Comparison of ENCODE assay signal across 2 cellular contexts in the genomic region with DNA sequence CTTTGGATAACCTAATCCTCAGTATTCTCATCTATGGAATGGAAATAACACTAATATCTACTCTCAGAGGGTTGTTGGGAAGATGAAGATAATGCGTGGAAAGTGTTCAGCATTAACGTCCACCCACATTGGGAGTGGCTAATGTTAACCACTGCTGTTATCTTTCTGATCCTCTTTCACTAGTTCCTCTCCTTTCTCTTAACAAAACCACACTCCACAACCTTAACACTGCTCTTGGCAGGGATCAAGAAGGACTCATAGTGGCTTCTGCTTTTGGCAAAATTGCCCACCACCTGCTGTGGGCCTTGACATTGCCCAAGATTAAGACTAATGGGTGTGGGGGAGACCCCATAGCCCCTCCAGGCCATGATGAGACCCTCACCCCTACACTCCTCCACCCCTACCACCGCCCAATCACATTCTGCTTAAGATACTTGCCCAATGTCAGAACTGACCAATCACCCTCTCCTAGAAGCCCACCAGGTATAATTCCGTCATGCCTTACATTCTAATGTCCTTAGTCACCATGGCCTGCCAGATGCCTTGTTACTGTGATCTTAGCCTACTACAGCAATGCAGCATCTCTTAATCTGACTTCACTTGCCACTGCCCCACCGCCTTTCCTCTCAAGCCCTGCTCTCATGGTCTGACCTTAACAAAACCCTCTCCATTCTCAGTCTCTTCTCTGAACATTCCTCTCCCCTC.
A peak's percentile ranks its signal among the peaks of the same experiment; 100 is the strongest.
TF ChIP-seq lines count a peak whose summit lies in the region.

No MANE protein-coding gene starts in this region.

TF ChIP-seq in GM23338, 12 proteins besides CTCF, POLR2A, EP300 and RAD21 (continues in another document):
- TF ChIP-seq EZH2phosphoT487 (IDR thresholded peaks at IDR 0.05; ENCODE audit: unreplicated experiment) = no peak
- TF ChIP-seq EZH2 (IDR thresholded peaks at IDR 0.05; ENCODE audit: low read depth, unreplicated experiment) = no peak
- TF ChIP-seq, protein P1, sequence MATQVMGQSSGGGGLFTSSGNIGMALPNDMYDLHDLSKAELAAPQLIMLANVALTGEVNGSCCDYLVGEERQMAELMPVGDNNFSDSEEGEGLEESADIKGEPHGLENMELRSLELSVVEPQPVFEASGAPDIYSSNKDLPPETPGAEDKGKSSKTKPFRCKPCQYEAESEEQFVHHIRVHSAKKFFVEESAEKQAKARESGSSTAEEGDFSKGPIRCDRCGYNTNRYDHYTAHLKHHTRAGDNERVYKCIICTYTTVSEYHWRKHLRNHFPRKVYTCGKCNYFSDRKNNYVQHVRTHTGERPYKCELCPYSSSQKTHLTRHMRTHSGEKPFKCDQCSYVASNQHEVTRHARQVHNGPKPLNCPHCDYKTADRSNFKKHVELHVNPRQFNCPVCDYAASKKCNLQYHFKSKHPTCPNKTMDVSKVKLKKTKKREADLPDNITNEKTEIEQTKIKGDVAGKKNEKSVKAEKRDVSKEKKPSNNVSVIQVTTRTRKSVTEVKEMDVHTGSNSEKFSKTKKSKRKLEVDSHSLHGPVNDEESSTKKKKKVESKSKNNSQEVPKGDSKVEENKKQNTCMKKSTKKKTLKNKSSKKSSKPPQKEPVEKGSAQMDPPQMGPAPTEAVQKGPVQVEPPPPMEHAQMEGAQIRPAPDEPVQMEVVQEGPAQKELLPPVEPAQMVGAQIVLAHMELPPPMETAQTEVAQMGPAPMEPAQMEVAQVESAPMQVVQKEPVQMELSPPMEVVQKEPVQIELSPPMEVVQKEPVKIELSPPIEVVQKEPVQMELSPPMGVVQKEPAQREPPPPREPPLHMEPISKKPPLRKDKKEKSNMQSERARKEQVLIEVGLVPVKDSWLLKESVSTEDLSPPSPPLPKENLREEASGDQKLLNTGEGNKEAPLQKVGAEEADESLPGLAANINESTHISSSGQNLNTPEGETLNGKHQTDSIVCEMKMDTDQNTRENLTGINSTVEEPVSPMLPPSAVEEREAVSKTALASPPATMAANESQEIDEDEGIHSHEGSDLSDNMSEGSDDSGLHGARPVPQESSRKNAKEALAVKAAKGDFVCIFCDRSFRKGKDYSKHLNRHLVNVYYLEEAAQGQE (IDR thresholded peaks at IDR 0.05; ENCODE audit: unreplicated experiment) = no peak
- no peak for TF ChIP-seq JUNB (IDR thresholded peaks at IDR 0.05; ENCODE audit: unreplicated experiment)
- no peak for TF ChIP-seq ZNF114 (CRISPR knock-in tag; IDR thresholded peaks at IDR 0.05)
- no peak for TF ChIP-seq CREB1 (CRISPR knock-in tag; IDR thresholded peaks at IDR 0.05; ENCODE audit: low read depth)
- TF ChIP-seq ZNF331 (CRISPR knock-in tag; IDR thresholded peaks at IDR 0.05; ENCODE audit: low read depth) = no peak
- TF ChIP-seq, protein P2, sequence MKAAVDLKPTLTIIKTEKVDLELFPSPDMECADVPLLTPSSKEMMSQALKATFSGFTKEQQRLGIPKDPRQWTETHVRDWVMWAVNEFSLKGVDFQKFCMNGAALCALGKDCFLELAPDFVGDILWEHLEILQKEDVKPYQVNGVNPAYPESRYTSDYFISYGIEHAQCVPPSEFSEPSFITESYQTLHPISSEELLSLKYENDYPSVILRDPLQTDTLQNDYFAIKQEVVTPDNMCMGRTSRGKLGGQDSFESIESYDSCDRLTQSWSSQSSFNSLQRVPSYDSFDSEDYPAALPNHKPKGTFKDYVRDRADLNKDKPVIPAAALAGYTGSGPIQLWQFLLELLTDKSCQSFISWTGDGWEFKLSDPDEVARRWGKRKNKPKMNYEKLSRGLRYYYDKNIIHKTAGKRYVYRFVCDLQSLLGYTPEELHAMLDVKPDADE (IDR thresholded peaks at IDR 0.05) = no peak

TF ChIP-seq in K562, 482 proteins besides CTCF, POLR2A, EP300 and RAD21:
- TF ChIP-seq, protein P3, sequence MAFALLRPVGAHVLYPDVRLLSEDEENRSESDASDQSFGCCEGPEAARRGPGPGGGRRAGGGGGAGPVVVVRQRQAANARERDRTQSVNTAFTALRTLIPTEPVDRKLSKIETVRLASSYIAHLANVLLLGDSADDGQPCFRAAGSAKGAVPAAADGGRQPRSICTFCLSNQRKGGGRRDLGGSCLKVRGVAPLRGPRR (CRISPR knock-in tag; IDR thresholded peaks at IDR 0.05) = no peak
- TF ChIP-seq PCBP2 (IDR thresholded peaks at IDR 0.05; ENCODE audit: low read depth, low read length, poor library complexity, severe bottlenecking) (no peak), TGIF2 (CRISPR knock-in tag; IDR thresholded peaks at IDR 0.05) (no peak), CC2D1A (IDR thresholded peaks at IDR 0.05) (no peak), CBX1 (IDR thresholded peaks at IDR 0.05; ENCODE audit: low read depth) (no peak), RBFOX2 (IDR thresholded peaks at IDR 0.05; ENCODE audit: low read depth, low read length) (no peak), SPI1 (IDR thresholded peaks at IDR 0.05; ENCODE audit: borderline replicate concordance, low read depth, low read length) (peak; percentile 62; the same call in 1 of the 2 replicates)
- TF ChIP-seq, protein P4, sequence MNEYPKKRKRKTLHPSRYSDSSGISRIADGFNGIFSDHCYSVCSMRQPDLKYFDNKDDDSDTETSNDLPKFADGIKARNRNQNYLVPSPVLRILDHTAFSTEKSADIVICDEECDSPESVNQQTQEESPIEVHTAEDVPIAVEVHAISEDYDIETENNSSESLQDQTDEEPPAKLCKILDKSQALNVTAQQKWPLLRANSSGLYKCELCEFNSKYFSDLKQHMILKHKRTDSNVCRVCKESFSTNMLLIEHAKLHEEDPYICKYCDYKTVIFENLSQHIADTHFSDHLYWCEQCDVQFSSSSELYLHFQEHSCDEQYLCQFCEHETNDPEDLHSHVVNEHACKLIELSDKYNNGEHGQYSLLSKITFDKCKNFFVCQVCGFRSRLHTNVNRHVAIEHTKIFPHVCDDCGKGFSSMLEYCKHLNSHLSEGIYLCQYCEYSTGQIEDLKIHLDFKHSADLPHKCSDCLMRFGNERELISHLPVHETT (CRISPR knock-in tag; conservative IDR thresholded peaks at IDR 0.05 in 1 of 2, IDR thresholded peaks at IDR 0.05 in 1 of 2) = 0 out of 4 replicates have a peak, but pooled peaks of 1 of the 2 experiments have one; percentile 3
- TF ChIP-seq, protein P5, sequence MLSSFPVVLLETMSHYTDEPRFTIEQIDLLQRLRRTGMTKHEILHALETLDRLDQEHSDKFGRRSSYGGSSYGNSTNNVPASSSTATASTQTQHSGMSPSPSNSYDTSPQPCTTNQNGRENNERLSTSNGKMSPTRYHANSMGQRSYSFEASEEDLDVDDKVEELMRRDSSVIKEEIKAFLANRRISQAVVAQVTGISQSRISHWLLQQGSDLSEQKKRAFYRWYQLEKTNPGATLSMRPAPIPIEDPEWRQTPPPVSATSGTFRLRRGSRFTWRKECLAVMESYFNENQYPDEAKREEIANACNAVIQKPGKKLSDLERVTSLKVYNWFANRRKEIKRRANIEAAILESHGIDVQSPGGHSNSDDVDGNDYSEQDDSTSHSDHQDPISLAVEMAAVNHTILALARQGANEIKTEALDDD (IDR thresholded peaks at IDR 0.05) = peak; percentile 97
- TF ChIP-seq, protein P6, sequence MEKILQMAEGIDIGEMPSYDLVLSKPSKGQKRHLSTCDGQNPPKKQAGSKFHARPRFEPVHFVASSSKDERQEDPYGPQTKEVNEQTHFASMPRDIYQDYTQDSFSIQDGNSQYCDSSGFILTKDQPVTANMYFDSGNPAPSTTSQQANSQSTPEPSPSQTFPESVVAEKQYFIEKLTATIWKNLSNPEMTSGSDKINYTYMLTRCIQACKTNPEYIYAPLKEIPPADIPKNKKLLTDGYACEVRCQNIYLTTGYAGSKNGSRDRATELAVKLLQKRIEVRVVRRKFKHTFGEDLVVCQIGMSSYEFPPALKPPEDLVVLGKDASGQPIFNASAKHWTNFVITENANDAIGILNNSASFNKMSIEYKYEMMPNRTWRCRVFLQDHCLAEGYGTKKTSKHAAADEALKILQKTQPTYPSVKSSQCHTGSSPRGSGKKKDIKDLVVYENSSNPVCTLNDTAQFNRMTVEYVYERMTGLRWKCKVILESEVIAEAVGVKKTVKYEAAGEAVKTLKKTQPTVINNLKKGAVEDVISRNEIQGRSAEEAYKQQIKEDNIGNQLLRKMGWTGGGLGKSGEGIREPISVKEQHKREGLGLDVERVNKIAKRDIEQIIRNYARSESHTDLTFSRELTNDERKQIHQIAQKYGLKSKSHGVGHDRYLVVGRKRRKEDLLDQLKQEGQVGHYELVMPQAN (IDR thresholded peaks at IDR 0.05; ENCODE audit: borderline replicate concordance) = no peak
- TF ChIP-seq, protein P7, sequence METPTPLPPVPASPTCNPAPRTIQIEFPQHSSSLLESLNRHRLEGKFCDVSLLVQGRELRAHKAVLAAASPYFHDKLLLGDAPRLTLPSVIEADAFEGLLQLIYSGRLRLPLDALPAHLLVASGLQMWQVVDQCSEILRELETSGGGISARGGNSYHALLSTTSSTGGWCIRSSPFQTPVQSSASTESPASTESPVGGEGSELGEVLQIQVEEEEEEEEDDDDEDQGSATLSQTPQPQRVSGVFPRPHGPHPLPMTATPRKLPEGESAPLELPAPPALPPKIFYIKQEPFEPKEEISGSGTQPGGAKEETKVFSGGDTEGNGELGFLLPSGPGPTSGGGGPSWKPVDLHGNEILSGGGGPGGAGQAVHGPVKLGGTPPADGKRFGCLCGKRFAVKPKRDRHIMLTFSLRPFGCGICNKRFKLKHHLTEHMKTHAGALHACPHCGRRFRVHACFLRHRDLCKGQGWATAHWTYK (CRISPR knock-in tag; IDR thresholded peaks at IDR 0.05) = no peak
- TF ChIP-seq, protein P8, sequence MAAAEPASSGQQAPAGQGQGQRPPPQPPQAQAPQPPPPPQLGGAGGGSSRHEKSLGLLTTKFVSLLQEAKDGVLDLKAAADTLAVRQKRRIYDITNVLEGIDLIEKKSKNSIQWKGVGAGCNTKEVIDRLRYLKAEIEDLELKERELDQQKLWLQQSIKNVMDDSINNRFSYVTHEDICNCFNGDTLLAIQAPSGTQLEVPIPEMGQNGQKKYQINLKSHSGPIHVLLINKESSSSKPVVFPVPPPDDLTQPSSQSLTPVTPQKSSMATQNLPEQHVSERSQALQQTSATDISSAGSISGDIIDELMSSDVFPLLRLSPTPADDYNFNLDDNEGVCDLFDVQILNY (CRISPR knock-in tag; IDR thresholded peaks at IDR 0.05) = 0 out of 2 replicates have a peak, but pooled peaks have one; percentile 19
